8 cellular contexts compared by ENCODE assay signal in genomic region chr1:27011976-27012563, GRCh38. TPM values are rescaled to one million over a fixed set of nuclear protein-coding genes. Genes with fewer than 3 reads are reported as not detected.
DNase-seq lines count a peak whose midpoint lies in the region; TF ChIP-seq lines count a peak whose summit lies in the region.
"Had no signal": no experiment of that assay in that cellular context is flagged by ENCODE, and none has a peak within 500 bp of the region (broad histone marks: within the 10 kb centered on the region; RNA-seq: fewer than 3 reads in every experiment).

No MANE protein-coding gene starts in this region.

- H3K27ac ChIP-seq in ascending aorta, result peak overlapping the region; percentile 83 to 94
- peak overlapping the region in 1 of 8 donors; percentile 63 for H3K27ac ChIP-seq in spleen

- peaks cover 20% of the 10 kb centered on the region for H3K27me3 Mint-ChIP-seq in HFFc6 (ENCODE audit: insufficient read depth)

- H3K27me3 ChIP-seq in ascending aorta, result no peaks in the 10 kb centered on the region
- H3K27me3 ChIP-seq in iPS-15b (ENCODE audit: control insufficient read depth, insufficient read depth, low read length), result no peaks in the 10 kb centered on the region
- H3K27me3 ChIP-seq in spleen (replicated peaks in 1 of 7), result peaks cover 0 to 27% (median 8%) of the 10 kb centered on the region in 7 donors

- TF ChIP-seq CTCF in HFFc6 (IDR thresholded peaks at IDR 0.05), result no peak
- no peak for TF ChIP-seq CTCF in ascending aorta (IDR thresholded peaks at IDR 0.05)
- TF ChIP-seq CTCF in spleen (IDR thresholded peaks at IDR 0.05 in 8 of 11, conservative IDR thresholded peaks at IDR 0.05 in 3 of 11), result no peak

- H3K4me3 ChIP-seq in ascending aorta (peak overlapping the region; percentile 72 to 76), iPS-15b (ENCODE audit: low read depth, low read length) (peak overlapping the region; percentile 98), spleen (peak overlapping the region in 7 of 8 donors; percentile 25 to 67 (median 39))

- DNase-seq in HFFc6, result no peak
- no peak for DNase-seq in ascending aorta (ENCODE audit: low spot score in 2 of 2)
- no peak for DNase-seq in spleen
- no peak for DNase-seq in NCI-H2081 treated with DMSO at 0.1 percent for 48 hours (lab: John Stamatoyannopoulos, UW)
- no peak for DNase-seq in activated gamma-delta T cell (lab: John Stamatoyannopoulos, UW)
- DNase-seq in Ammon's horn (ENCODE audit: low spot score), result no peak

- no peak for TF ChIP-seq POLR2A in spleen (IDR thresholded peaks at IDR 0.05)

- H3K27ac Mint-ChIP-seq in HFFc6, result peak overlapping the region; percentile 59; the same call in 1 of the 2 replicates

- no peaks in the 10 kb centered on the region for H3K36me3 ChIP-seq in ascending aorta
- H3K36me3 ChIP-seq in iPS-15b (ENCODE audit: control insufficient read depth, insufficient read depth, low read length), result peaks cover 10% of the 10 kb centered on the region
- no peaks in the 10 kb centered on the region for H3K36me3 ChIP-seq in spleen

- H3K9ac ChIP-seq in iPS-15b (ENCODE audit: low read depth, low read length), result peak overlapping the region; percentile 96

- no peaks in the 10 kb centered on the region for H3K9me3 Mint-ChIP-seq in HFFc6

- H3K4me1 ChIP-seq in ascending aorta (peaks cover 12 to 24% of the 10 kb centered on the region in 2 donors), iPS-15b (ENCODE audit: control insufficient read depth, insufficient read depth, low read length) (peaks cover 14% of the 10 kb centered on the region), spleen (peaks cover 0 to 27% (median 17%) of the 10 kb centered on the region in 6 donors)

- 20 to 29% (median 21%) methylated on average over 12 to 24 of the region's 24 CpGs for WGBS in spleen, 5 donors

- peak overlapping the region; percentile 56 for H3K4me3 Mint-ChIP-seq in HFFc6

- no peaks in the 10 kb centered on the region for H3K36me3 Mint-ChIP-seq in HFFc6 (ENCODE audit: low read depth)

- H3K4me1 Mint-ChIP-seq in HFFc6 (ENCODE audit: low read depth), result peaks cover 45% of the 10 kb centered on the region

- intact Hi-C loops in ascending aorta (cut with DNase I), result loop anchor here (1.0 kb wide), 2 partner anchors 12 to 19 kb away; no protein-coding TSS in a partner anchor
- intact Hi-C loops in spleen (cut with DNase I; ENCODE audit: low total_unique reads), result no loop called here

- H3K9me3 ChIP-seq in ascending aorta (no peaks in the 10 kb centered on the region), iPS-15b (ENCODE audit: control insufficient read depth, insufficient read depth, low read length) (no peaks in the 10 kb centered on the region), spleen (no peaks in the 10 kb centered on the region)

RNA-seq across cellular contexts. Expression of gene TENT5B, which starts 0.6 kb away (rescaled TPM):
- total RNA-seq in HFFc6 (2021; fragmentation: NEBNext Ultra II Directional; extraction: Animal tissue kit (Norgen Biotek cat#: 25700)), result 1 to 10 TPM; 3.1 to 5.5 (median 3.6) TPM
- total RNA-seq in ascending aorta, result 45.4 TPM
- total RNA-seq in spleen, result under 1 TPM in 6 of 7 donors, not detected in 1; 0.43 to 0.65 (median 0.47) TPM
- polyA plus RNA-seq in spleen, result 1 to 10 TPM in 1 of 3 donors, under 1 TPM in 2; 0.41 to 1.0 (median 0.74) TPM

RNA-seq across cellular contexts. Expression of gene TRNP1, which starts 18.6 kb away (rescaled TPM):
- 100 to 1,000 TPM; 203 to 241 (median 217) TPM for total RNA-seq in HFFc6 (2021; fragmentation: NEBNext Ultra II Directional; extraction: Animal tissue kit (Norgen Biotek cat#: 25700))
- total RNA-seq in ascending aorta, result 37.6 TPM
- 10 to 100 TPM in 2 of 7 donors, 1 to 10 TPM in 5; 3.1 to 18.1 (median 6.8) TPM for total RNA-seq in spleen
- 1 to 10 TPM; 3.3 to 9.7 (median 6.1) TPM for polyA plus RNA-seq in spleen

RNA-seq across cellular contexts. Expression of gene KDF1, which starts 51.8 kb away (rescaled TPM):
- not detected for total RNA-seq in HFFc6 (2021; fragmentation: NEBNext Ultra II Directional; extraction: Animal tissue kit (Norgen Biotek cat#: 25700))
- total RNA-seq in ascending aorta (not detected), spleen (1 to 10 TPM in 4 of 7 donors, under 1 TPM in 3; 0.44 to 2.1 (median 1.1) TPM)
- 1 to 10 TPM in 1 of 3 donors, under 1 TPM in 2; 0.67 to 1.1 (median 0.89) TPM for polyA plus RNA-seq in spleen
- total RNA-seq: NCI-H460 had no signal

Comparison
In these comparisons a context has a peak if more than half of its experiments do, and no peak if none do; other contexts are left out.
1. H3K4me3 ChIP-seq: peak in every context shown above with its lines; median percentile 98 in iPS-15b; 74 in ascending aorta; 39 in spleen.